Comparison of ENCODE assay signal across 27 cellular contexts in genomic region chr16:46903255-46903905, GRCh38.
"Had no signal": no experiment of that assay in that cellular context is flagged by ENCODE, and none has a peak within 500 bp of the region (broad histone marks: within the 10 kb centered on the region; RNA-seq: fewer than 3 reads in every experiment).

No MANE protein-coding gene starts in this region.

- DNase-seq: activated CD4-positive, alpha-beta T cell treated with anti-CD3 and anti-CD28 coated beads for 36 hours; activated CD4-positive, alpha-beta T cell treated with anti-CD3 and anti-CD28 coated beads, Interleukin-2, amount 10 ng/mL, durations not matched to agents 7 days and 5 days; activated CD4-positive, alpha-beta T cell treated with anti-CD3 and anti-CD28 coated beads, Interleukin-2, amount 50 U/mL, for 48 hours; activated CD8-positive, alpha-beta T cell treated with anti-CD3 and anti-CD28 coated beads, Interleukin-2, amount 10 ng/mL, durations not matched to agents 7 days and 5 days; activated gamma-delta T cell treated with Interleukin-2 at 50 U/mL for 16 hours; activated naive CD4-positive, alpha-beta T cell treated with anti-CD3 and anti-CD28 coated beads for 36 hours; activated naive CD8-positive, alpha-beta T cell treated with anti-CD3 and anti-CD28 coated beads, Interleukin-2, amount 50 U/mL, for 24 hours; activated T-cell treated with anti-CD3 and anti-CD28 coated beads, Interleukin-2, amount 50 U/mL, for 24 hours; anterior cingulate cortex; caudate nucleus; MM.1S; MV-4-11; NCI-H1092; NCI-H1436 treated with DMSO at 0.1 percent for 48 hours; NCI-H1694 treated with DMSO at 0.1 percent for 48 hours; NCI-H2081; NCI-H226; NCI-H446 treated with DMSO at 0.1 percent for 48 hours; NCI-H524; SHP77; SJCRH30; T1000 had no signal

- H3K27ac Mint-ChIP-seq: activated CD4-positive, alpha-beta T cell treated with anti-CD3 and anti-CD28 coated beads for 36 hours; activated CD4-positive, alpha-beta T cell treated with anti-CD3 and anti-CD28 coated beads, Interleukin-2, amount 10 ng/mL, durations not matched to agents 7 days and 5 days; activated CD8-positive, alpha-beta T cell treated with anti-CD3 and anti-CD28 coated beads, Interleukin-2, amount 10 ng/mL, durations not matched to agents 7 days and 5 days; activated naive CD4-positive, alpha-beta T cell treated with anti-CD3 and anti-CD28 coated beads for 36 hours; activated naive CD8-positive, alpha-beta T cell; activated naive CD8-positive, alpha-beta T cell treated with anti-CD3 and anti-CD28 coated beads, Interleukin-2, amount 50 U/mL, for 24 hours; activated T-cell treated with anti-CD3 and anti-CD28 coated beads, Interleukin-2, amount 50 U/mL, for 24 hours; activated T-helper 2 cell treated with anti-CD3 and anti-CD28 coated beads, Interferon-gamma antibody, Interleukin-2, Interleukin-4, amounts not matched to agents 10 μg/mL and 5 μg/mL and 100 μg/mL, durations not matched to agents 14 hours and 24 hours and 36 hours had no signal

- H3K4me1 Mint-ChIP-seq: activated CD4-positive, alpha-beta T cell treated with anti-CD3 and anti-CD28 coated beads for 36 hours; activated naive CD8-positive, alpha-beta T cell treated with anti-CD3 and anti-CD28 coated beads, Interleukin-2, amount 50 U/mL, for 24 hours had no signal

- H3K9me3 Mint-ChIP-seq: activated CD4-positive, alpha-beta T cell treated with anti-CD3 and anti-CD28 coated beads, Interleukin-2, amount 10 ng/mL, durations not matched to agents 7 days and 5 days; activated naive CD4-positive, alpha-beta T cell treated with anti-CD3 and anti-CD28 coated beads for 36 hours; activated naive CD8-positive, alpha-beta T cell treated with anti-CD3 and anti-CD28 coated beads, Interleukin-2, amount 50 U/mL, for 24 hours; activated T-cell treated with anti-CD3 and anti-CD28 coated beads, Interleukin-2, amount 50 U/mL, for 24 hours; activated T-helper 2 cell treated with anti-CD3 and anti-CD28 coated beads, Interferon-gamma antibody, Interleukin-2, Interleukin-4, amounts not matched to agents 10 μg/mL and 5 μg/mL and 100 μg/mL, durations not matched to agents 14 hours and 24 hours and 36 hours; brain had no signal

- H3K27me3 Mint-ChIP-seq: activated CD4-positive, alpha-beta T cell treated with anti-CD3 and anti-CD28 coated beads for 36 hours; activated CD4-positive, alpha-beta T cell treated with anti-CD3 and anti-CD28 coated beads, Interleukin-2, amount 10 ng/mL, durations not matched to agents 7 days and 5 days; activated naive CD8-positive, alpha-beta T cell; activated naive CD8-positive, alpha-beta T cell treated with anti-CD3 and anti-CD28 coated beads, Interleukin-2, amount 50 U/mL, for 24 hours; activated T-cell treated with anti-CD3 and anti-CD28 coated beads, Interleukin-2, amount 50 U/mL, for 24 hours; brain had no signal

- H3K4me3 Mint-ChIP-seq: activated CD4-positive, alpha-beta T cell treated with anti-CD3 and anti-CD28 coated beads for 36 hours; activated CD4-positive, alpha-beta T cell treated with anti-CD3 and anti-CD28 coated beads, Interleukin-2, amount 10 ng/mL, durations not matched to agents 7 days and 5 days; activated CD8-positive, alpha-beta T cell treated with anti-CD3 and anti-CD28 coated beads, Interleukin-2, amount 10 ng/mL, durations not matched to agents 7 days and 5 days; activated naive CD4-positive, alpha-beta T cell treated with anti-CD3 and anti-CD28 coated beads for 36 hours; activated naive CD8-positive, alpha-beta T cell; activated naive CD8-positive, alpha-beta T cell treated with anti-CD3 and anti-CD28 coated beads, Interleukin-2, amount 50 U/mL, for 24 hours; activated T-cell treated with anti-CD3 and anti-CD28 coated beads, Interleukin-2, amount 50 U/mL, for 24 hours; brain had no signal

- H3K36me3 Mint-ChIP-seq: activated naive CD8-positive, alpha-beta T cell had no signal

- ATAC-seq: activated CD4-positive, alpha-beta T cell treated with anti-CD3 and anti-CD28 coated beads for 36 hours; activated CD4-positive, CD25-positive, alpha-beta regulatory T cell treated with anti-CD3 and anti-CD28 coated beads, Interleukin-2, amount 50 U/mL, for 24 hours; activated CD8-positive, alpha-beta T cell treated with anti-CD3 and anti-CD28 coated beads, Interleukin-2, amount 10 ng/mL, durations not matched to agents 7 days and 5 days; activated naive CD8-positive, alpha-beta T cell treated with anti-CD3 and anti-CD28 coated beads, Interleukin-2, amount 50 U/mL, for 24 hours; Panc1 had no signal
